10 cellular contexts compared by ENCODE assay signal in genomic region chr12:48965447-48965846, GRCh38. TPM values are rescaled to one million over a fixed set of nuclear protein-coding genes. Genes with fewer than 3 reads are reported as not detected.
DNase-seq lines count a peak whose midpoint lies in the region; ATAC-seq and TF ChIP-seq lines count a peak whose summit lies in the region.
"Had no signal": no experiment of that assay in that cellular context is flagged by ENCODE, and none has a peak within 500 bp of the region (broad histone marks: within the 10 kb centered on the region; RNA-seq: fewer than 3 reads in every experiment).

No MANE protein-coding gene starts in this region.

- H3F3A ChIP-seq in neural progenitor cell (ENCODE audit: low read depth), result peaks cover 23% of the 10 kb centered on the region

- TF ChIP-seq CTCF in DND-41 (IDR thresholded peaks at IDR 0.05; ENCODE audit: borderline replicate concordance, extremely low read depth, low read length, poor library complexity, severe bottlenecking) (peak; percentile 6), choroid plexus epithelial cell (conservative IDR thresholded peaks at IDR 0.05; ENCODE audit: low read depth, low read length) (peak; percentile 63), neural progenitor cell (IDR thresholded peaks at IDR 0.05) (peak; percentile 41), coronary artery (IDR thresholded peaks at IDR 0.05) (no peak), Peyer's patch (IDR thresholded peaks at IDR 0.05) (peak in 1 of 6 experiments; percentile 9)

- H4K20me1 ChIP-seq in DND-41 (ENCODE audit: insufficient read depth, low read length) (no peaks in the 10 kb centered on the region; the same call in none of the 2 replicates), neural progenitor cell (ENCODE audit: low read depth) (peaks cover 5% of the 10 kb centered on the region)

- H3K27me3 Mint-ChIP-seq in neural progenitor cell (ENCODE audit: insufficient read depth, low read depth), result peaks cover 46% of the 10 kb centered on the region

- H3K9me3 Mint-ChIP-seq in neural progenitor cell, result no peaks in the 10 kb centered on the region

- DNase-seq in DND-41 (no peak), M059J (ENCODE audit: low read depth) (peak; percentile 53), choroid plexus epithelial cell (ENCODE audit: low read depth) (peak; percentile 47), neural progenitor cell (ENCODE audit: low spot score) (peak; percentile 41), coronary artery (ENCODE audit: low spot score) (no peak), Peyer's patch (no peak)
- DNase-seq in activated CD4-positive, alpha-beta T cell treated with anti-CD3 and anti-CD28 coated beads, Interleukin-2, amount 50 U/mL, for 48 hours, result no peak
- DNase-seq: activated CD8-positive, alpha-beta memory T cell treated with anti-CD3 and anti-CD28 coated beads for 24 hours; hippocampal formation; ovary had no signal

- H3K27me3 ChIP-seq in DND-41 (ENCODE audit: insufficient read depth, low read length, poor library complexity) (peaks cover 19% of the 10 kb centered on the region), neural progenitor cell (peaks cover 37% of the 10 kb centered on the region), Peyer's patch (peaks cover 0 to 9% of the 10 kb centered on the region in 2 donors)
- H3K27me3 ChIP-seq: ovary had no signal

- H3K27ac Mint-ChIP-seq in neural progenitor cell, result no peak overlapping the region

- no peak overlapping the region for H3K27ac ChIP-seq in DND-41 (ENCODE audit: low read length)
- H3K27ac ChIP-seq in neural progenitor cell, result no peak overlapping the region
- H3K27ac ChIP-seq in coronary artery, result no peak overlapping the region
- no peak overlapping the region for H3K27ac ChIP-seq in Peyer's patch
- H3K27ac ChIP-seq: ovary had no signal

- H3K4me1 ChIP-seq in DND-41 (ENCODE audit: insufficient read depth, low read length) (no peaks in the 10 kb centered on the region), neural progenitor cell (peaks cover 22% of the 10 kb centered on the region), Peyer's patch (peaks cover 0 to 14% (median 9%) of the 10 kb centered on the region in 4 donors)

- H3K4me3 ChIP-seq in DND-41 (ENCODE audit: low read depth in 1 of 2, low read length in 2 of 2) (no peak overlapping the region), choroid plexus epithelial cell (ENCODE audit: low read depth, low read length) (no peak overlapping the region), neural progenitor cell (no peak overlapping the region), coronary artery (no peak overlapping the region), Peyer's patch (no peak overlapping the region)
- H3K4me3 ChIP-seq: ovary had no signal

- H3K36me3 ChIP-seq in DND-41 (ENCODE audit: insufficient read depth, low read length) (no peaks in the 10 kb centered on the region), neural progenitor cell (no peaks in the 10 kb centered on the region), Peyer's patch (no peaks in the 10 kb centered on the region)
- H3K36me3 ChIP-seq: ovary had no signal

- peaks cover 16% of the 10 kb centered on the region for H3K4me1 Mint-ChIP-seq in neural progenitor cell

- no peak overlapping the region for H3K4me3 Mint-ChIP-seq in neural progenitor cell

- TF ChIP-seq POLR2A in Peyer's patch (IDR thresholded peaks at IDR 0.05), result no peak

- H2AFZ ChIP-seq in DND-41 (ENCODE audit: low read depth, low read length), result no peak overlapping the region
- no peak overlapping the region for H2AFZ ChIP-seq in neural progenitor cell (replicated peaks)

- ATAC-seq in DND-41 (ENCODE audit: insufficient read depth, low read depth), result no peak

- no peaks in the 10 kb centered on the region for H3K79me2 ChIP-seq in DND-41 (ENCODE audit: insufficient read depth, low read length)
- H3K79me2 ChIP-seq in neural progenitor cell (ENCODE audit: low read depth), result no peaks in the 10 kb centered on the region

- H3K9ac ChIP-seq in DND-41 (ENCODE audit: low read depth, low read length) (no peak overlapping the region), neural progenitor cell (no peak overlapping the region)

- no peaks in the 10 kb centered on the region for H3K36me3 Mint-ChIP-seq in neural progenitor cell

- H3K9me3 ChIP-seq in DND-41 (ENCODE audit: insufficient read depth, low read length, severe bottlenecking) (no peaks in the 10 kb centered on the region), neural progenitor cell (ENCODE audit: low read depth) (no peaks in the 10 kb centered on the region), Peyer's patch (no peaks in the 10 kb centered on the region)
- H3K9me3 ChIP-seq: ovary had no signal

- no peak overlapping the region for H3K4me2 ChIP-seq in DND-41 (ENCODE audit: insufficient read depth, low read length)
- no peak overlapping the region for H3K4me2 ChIP-seq in neural progenitor cell

RNA-seq across cellular contexts. Expression of gene WNT10B, which starts 6.1 kb away (rescaled TPM):
- total RNA-seq in M059J (2014; rRNA removed; shearing (Covaris generic)), result 0.27 TPM in 1 of 2 replicates, not detected in the other
- total RNA-seq in neural progenitor cell (ENCODE audit: low replicate concordance) (0.07 and 1.2 TPM in 2 replicates), Peyer's patch (1 to 10 TPM in 2 of 4 donors, under 1 TPM in 1, not detected in 1; 0.67 to 1.8 (median 1.7) TPM)

RNA-seq across cellular contexts. Expression of gene ARF3, which starts 8.2 kb away (rescaled TPM):
- total RNA-seq in M059J (2014; rRNA removed; shearing (Covaris generic)), result 80.8 and 81.3 TPM in 2 replicates
- total RNA-seq in neural progenitor cell (ENCODE audit: low replicate concordance) (84.1 and 144 TPM in 2 replicates), Peyer's patch (100 to 1,000 TPM in 1 of 4 donors, 10 to 100 TPM in 3; 49.3 to 217 (median 63.5) TPM)

RNA-seq across cellular contexts. Expression of gene WNT1, which starts 12.7 kb away (rescaled TPM):
- not detected in 2 replicates for total RNA-seq in M059J (2014; rRNA removed; shearing (Covaris generic))
- total RNA-seq in neural progenitor cell (ENCODE audit: low replicate concordance) (0.56 TPM in 1 of 2 replicates, not detected in the other), Peyer's patch (not detected)
- total RNA-seq: ovary had no signal

RNA-seq across cellular contexts. Expression of gene DDN, which starts 33.7 kb away (rescaled TPM):
- not detected in 2 replicates for total RNA-seq in M059J (2014; rRNA removed; shearing (Covaris generic))
- total RNA-seq in neural progenitor cell (ENCODE audit: low replicate concordance), result 0.25 TPM in 1 of 2 replicates, not detected in the other
- under 1 TPM in 2 of 4 donors, not detected in 2; 0.27 to 0.28 TPM for total RNA-seq in Peyer's patch

RNA-seq across cellular contexts. Expression of gene FKBP11, which starts 40.2 kb away (rescaled TPM):
- 5.3 and 8.4 TPM in 2 replicates for total RNA-seq in M059J (2014; rRNA removed; shearing (Covaris generic))
- total RNA-seq in neural progenitor cell (ENCODE audit: low replicate concordance), result 12.6 and 18.2 TPM in 2 replicates
- total RNA-seq in Peyer's patch, result 10 to 100 TPM in 2 of 4 donors, 1 to 10 TPM in 2; 7.5 to 26.9 (median 12.6) TPM

Comparison
In these comparisons a context has a peak if more than half of its experiments do, and no peak if none do; other contexts are left out.
1. DNase-seq: peak in M059J (single experiment), choroid plexus epithelial cell (single experiment) and neural progenitor cell (single experiment); none in DND-41 (single experiment), coronary artery (single experiment), activated CD4-positive, alpha-beta T cell treated with anti-CD3 and anti-CD28 coated beads, Interleukin-2, amount 50 U/mL, for 48 hours (0 of 2) and Peyer's patch (0 of 3).